ENCODE assay signal across 25 cellular contexts in the genomic region with DNA sequence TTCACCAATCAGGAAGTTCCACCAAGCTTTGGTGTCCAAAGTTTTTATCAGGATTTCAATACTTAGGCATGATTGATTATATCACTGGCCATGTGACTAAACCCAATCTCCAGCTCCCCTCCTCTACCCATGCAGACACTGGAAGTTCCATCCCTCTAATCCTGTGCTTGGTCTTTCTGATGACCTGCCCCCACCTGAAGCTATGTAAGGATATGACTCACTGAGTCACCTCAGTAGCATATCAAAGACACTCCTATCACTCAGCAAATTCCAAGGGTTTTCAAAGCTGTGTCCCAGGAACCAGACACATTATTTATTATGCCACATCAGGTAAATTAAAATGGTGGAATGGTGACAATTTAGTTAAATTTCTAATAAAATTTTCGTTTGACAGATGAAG.
DNase-seq lines count a peak whose midpoint lies in the region; FAIRE-seq and TF ChIP-seq lines count a peak whose summit lies in the region.
"Had no signal": no experiment of that assay in that cellular context is flagged by ENCODE, and none has a peak within 500 bp of the region (broad histone marks: within the 10 kb centered on the region; RNA-seq: fewer than 3 reads in every experiment).

No MANE protein-coding gene starts in this region.

- H3K9me3 ChIP-seq in H9 (ENCODE audit: control insufficient read depth, low read depth, low read length) = peaks cover 8% of the 10 kb centered on the region
- H3K9me3 ChIP-seq: A549, BE2C had no signal

- H4K5ac ChIP-seq in H9 (ENCODE audit: insufficient read length, low read depth, low read length) = no peak overlapping the region

- H3K14ac ChIP-seq in H9 (ENCODE audit: insufficient read depth, low read length) = no peak overlapping the region

- no peak overlapping the region for H3K18ac ChIP-seq in H9 (ENCODE audit: insufficient read length, low read depth, low read length)

- H3K23me2 ChIP-seq in H9 (ENCODE audit: insufficient read length, low read depth, low read length, poor library complexity, severe bottlenecking) = no peaks in the 10 kb centered on the region

- no peak for TF ChIP-seq CTCF in H9 (conservative IDR thresholded peaks at IDR 0.05)
- TF ChIP-seq CTCF in bronchial epithelial cell (IDR thresholded peaks at IDR 0.05; ENCODE audit: insufficient read depth, low read length, severe bottlenecking) = no peak

- no peak overlapping the region for H3K4me3 ChIP-seq in bronchial epithelial cell (ENCODE audit: low read depth, low read length)
- H3K4me3 ChIP-seq: A549; BLaER1 treated with 17β-estradiol and CSF1 and Interleukin-3, amounts not matched to agents 10 nM and 100 nM; GM12878 had no signal

- H3K4me2 ChIP-seq in H9 (ENCODE audit: insufficient read depth, insufficient read length, low read length) = no peak overlapping the region
- H3K4me2 ChIP-seq: A549; BLaER1 treated with 17β-estradiol and CSF1 and Interleukin-3, amounts not matched to agents 10 nM and 100 nM had no signal

- no peak overlapping the region for H3K27ac Mint-ChIP-seq in H9
- H3K27ac Mint-ChIP-seq: CD14-positive monocyte; CD4-positive, alpha-beta T cell; CD8-positive, alpha-beta memory T cell had no signal

- H3K56ac ChIP-seq in H9 (ENCODE audit: insufficient read length, low read depth, low read length) = no peak overlapping the region

- H2AK5ac ChIP-seq in H9 (ENCODE audit: insufficient read length, low read length) = no peak overlapping the region

- no peak overlapping the region for H2BK15ac ChIP-seq in H9 (ENCODE audit: low read depth, low read length)

- DNase-seq in H9 (no peak), bronchial epithelial cell (ENCODE audit: low read depth) (peak; percentile 0), iPS DF 19.7 (ENCODE audit: low read depth, low spot score) (peak; percentile 40), kidney tubule cell (ENCODE audit: low spot score) (peak; percentile 43), H54 (ENCODE audit: insufficient read length, low spot score) (no peak), NCI-H146 treated with DMSO at 0.1 percent for 48 hours (lab: John Stamatoyannopoulos, UW; ENCODE audit: unreplicated experiment) (no peak), NCI-H510A (lab: John Stamatoyannopoulos, UW) (no peak), NCI-H2107 (lab: John Stamatoyannopoulos, UW) (no peak)
- DNase-seq: 8988T; ACHN; AML-193; BE2C; CD4-positive, alpha-beta T cell; CD8-positive, alpha-beta memory T cell; DMS 273 treated with DMSO at 0.1 percent for 48 hours; DMS79; EL; GDM1; HCEC 1CT had no signal

- no peak overlapping the region for H2BK12ac ChIP-seq in H9 (ENCODE audit: insufficient read length, low read depth, low read length)

- H2BK120ac ChIP-seq in H9 (ENCODE audit: low read depth, low read length, poor library complexity, severe bottlenecking) = peak overlapping the region; percentile 9

- H3K79me1 ChIP-seq in H9 (ENCODE audit: insufficient read depth, low read depth, low read length, poor library complexity, severe bottlenecking) = no peaks in the 10 kb centered on the region

- no CpG with 5 or more reads among the region's 1 CpG for WGBS in H9 (ENCODE audit: extremely low coverage, insufficient read length, low lambda C conversion rate)

- peaks cover 6 to 13% (median 7%) of the 10 kb centered on the region in 3 experiments for H3K36me3 Mint-ChIP-seq in H9 (ENCODE audit: insufficient read depth in 1 of 3, low read depth in 3 of 3)
- H3K36me3 Mint-ChIP-seq: CD14-positive monocyte had no signal

- H3K36me3 ChIP-seq in bronchial epithelial cell (ENCODE audit: control insufficient read depth, insufficient read depth, low read length) = no peaks in the 10 kb centered on the region
- H3K36me3 ChIP-seq: BE2C; BLaER1 treated with 17β-estradiol and CSF1 and Interleukin-3, amounts not matched to agents 10 nM and 100 nM had no signal

- H3T11ph ChIP-seq in H9 (ENCODE audit: low read length) = no peak overlapping the region

- no peak overlapping the region for H2BK20ac ChIP-seq in H9 (ENCODE audit: low read depth, low read length, poor library complexity, severe bottlenecking)

- no peak overlapping the region for H3K4me3 Mint-ChIP-seq in H9
- H3K4me3 Mint-ChIP-seq: CD14-positive monocyte; CD4-positive, alpha-beta T cell; CD8-positive, alpha-beta memory T cell had no signal

- H3K27me3 ChIP-seq in H9 (ENCODE audit: insufficient read depth, low read length) (no peaks in the 10 kb centered on the region), bronchial epithelial cell (ENCODE audit: control insufficient read depth, insufficient read depth, low read length) (no peaks in the 10 kb centered on the region)
- H3K27me3 ChIP-seq: BE2C; BLaER1 treated with 17β-estradiol and CSF1 and Interleukin-3, amounts not matched to agents 10 nM and 100 nM had no signal

- H3K4ac ChIP-seq in H9 (ENCODE audit: low read depth, low read length) = no peak overlapping the region

- no peak for TF ChIP-seq POLR2A in H54 (IDR thresholded peaks at IDR 0.05; ENCODE audit: low read depth, low read length)

- peaks cover 23 to 31% of the 10 kb centered on the region in 2 experiments for H3K9me3 Mint-ChIP-seq in H9

- H3K79me2 ChIP-seq in H9 (ENCODE audit: insufficient read depth, low read length) = no peaks in the 10 kb centered on the region

- no peaks in the 10 kb centered on the region for H3K27me3 Mint-ChIP-seq in H9 (ENCODE audit: low read depth)
- H3K27me3 Mint-ChIP-seq: CD4-positive, alpha-beta T cell had no signal

- H4K91ac ChIP-seq in H9 (ENCODE audit: insufficient read length, low read depth, low read length) = no peak overlapping the region

- H3K4me1 Mint-ChIP-seq in H9 = peaks cover 3 to 8% of the 10 kb centered on the region in 2 experiments
- H3K4me1 Mint-ChIP-seq: CD14-positive monocyte; CD8-positive, alpha-beta memory T cell had no signal

- no peak overlapping the region for H3K23ac ChIP-seq in H9 (ENCODE audit: insufficient read length, low read depth, low read length)

- H4K20me1 ChIP-seq in H9 (ENCODE audit: control insufficient read depth, insufficient read depth, insufficient read length) = no peaks in the 10 kb centered on the region
- H4K20me1 ChIP-seq: BLaER1 treated with 17β-estradiol and CSF1 and Interleukin-3, amounts not matched to agents 10 nM and 100 nM had no signal

- no peak overlapping the region for H2AFZ ChIP-seq in H9 (ENCODE audit: low read length)

- FAIRE-seq in bronchial epithelial cell (lab: Jason Lieb, UNC) (no peak), H54 (lab: Jason Lieb, UNC) (no peak)
- FAIRE-seq: A549, D721Med, GM12878, GM19239 had no signal

- no peak overlapping the region for H4K8ac ChIP-seq in H9 (replicated peaks; ENCODE audit: insufficient read length, low read depth, low read length)

- no peak overlapping the region for H2BK5ac ChIP-seq in H9 (ENCODE audit: insufficient read length, low read length)

- H3K9ac ChIP-seq in H9 (ENCODE audit: extremely low read depth, insufficient read length, low read length) = no peak overlapping the region
- H3K9ac ChIP-seq: BLaER1 treated with 17β-estradiol and CSF1 and Interleukin-3, amounts not matched to agents 10 nM and 100 nM had no signal

- H3K27ac ChIP-seq in H9 (ENCODE audit: insufficient read length, low read depth, low read length) = no peak overlapping the region
- H3K27ac ChIP-seq: A549; BLaER1 treated with 17β-estradiol and CSF1 and Interleukin-3, amounts not matched to agents 10 nM and 100 nM had no signal

- H3K4me1 ChIP-seq in H9 (ENCODE audit: insufficient read depth, low read length) = peaks cover 6% of the 10 kb centered on the region; the same call in 1 of the 2 replicates
- H3K4me1 ChIP-seq: A549; BE2C; BLaER1 treated with 17β-estradiol and CSF1 and Interleukin-3, amounts not matched to agents 10 nM and 100 nM had no signal

Comparison
In these comparisons a context has a peak if more than half of its experiments do, and no peak if none do; other contexts are left out.
1. DNase-seq: peak in bronchial epithelial cell (single experiment), iPS DF 19.7 (single experiment) and kidney tubule cell (single experiment); none in H9 (single experiment), H54 (single experiment), NCI-H146 treated with DMSO at 0.1 percent for 48 hours (single experiment), NCI-H510A (single experiment) and NCI-H2107 (single experiment).